ENCODE assay signal across 1 cellular context in the genomic region with DNA sequence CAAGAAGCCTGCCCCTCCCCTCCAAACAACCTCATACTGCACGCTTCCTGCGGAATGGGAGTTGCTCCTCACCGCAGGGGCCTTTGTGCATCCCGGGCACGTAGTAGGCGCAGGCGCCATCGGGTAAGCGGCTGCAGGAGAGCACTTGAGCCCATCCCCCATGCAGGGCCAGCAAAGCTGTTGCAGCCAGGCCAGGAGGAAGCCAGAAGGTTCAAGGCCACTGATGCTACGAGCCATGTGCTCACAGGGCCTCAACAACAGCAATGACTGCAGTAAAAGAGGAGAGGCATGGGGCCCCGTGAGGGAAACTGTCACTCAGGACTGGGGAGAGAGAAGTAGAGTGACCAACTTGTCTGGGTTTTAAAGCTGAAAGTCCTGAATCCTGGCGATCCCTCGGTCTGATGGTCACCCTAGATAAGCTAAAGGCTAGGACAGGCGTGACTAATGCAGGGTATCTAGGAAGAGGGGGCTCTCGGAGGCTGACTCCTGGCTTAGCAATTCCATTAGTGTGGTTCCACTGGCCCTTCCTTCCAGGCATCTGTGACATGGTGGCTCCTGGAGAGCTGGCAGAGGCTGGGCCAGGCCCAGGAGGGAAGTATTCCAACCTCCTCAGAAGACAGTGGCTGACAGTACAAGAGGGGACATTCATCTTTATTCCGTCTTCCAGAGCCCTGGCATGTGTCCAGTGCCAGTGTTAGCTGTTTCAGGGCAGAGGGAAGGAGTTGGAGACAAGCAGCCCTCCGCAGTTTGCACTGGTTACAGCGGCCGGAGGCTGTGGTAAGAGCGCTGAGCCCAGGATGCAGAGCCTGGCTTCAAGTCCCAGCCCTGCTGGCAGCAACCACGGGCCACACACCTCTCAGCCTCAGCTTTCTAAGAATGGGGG.
TF ChIP-seq lines count a peak whose summit lies in the region.

No MANE protein-coding gene starts in this region.

TF ChIP-seq in HepG2, 621 proteins besides CTCF, POLR2A, EP300 and RAD21 (continued from another document and continues in another):
- TF ChIP-seq, protein P1, sequence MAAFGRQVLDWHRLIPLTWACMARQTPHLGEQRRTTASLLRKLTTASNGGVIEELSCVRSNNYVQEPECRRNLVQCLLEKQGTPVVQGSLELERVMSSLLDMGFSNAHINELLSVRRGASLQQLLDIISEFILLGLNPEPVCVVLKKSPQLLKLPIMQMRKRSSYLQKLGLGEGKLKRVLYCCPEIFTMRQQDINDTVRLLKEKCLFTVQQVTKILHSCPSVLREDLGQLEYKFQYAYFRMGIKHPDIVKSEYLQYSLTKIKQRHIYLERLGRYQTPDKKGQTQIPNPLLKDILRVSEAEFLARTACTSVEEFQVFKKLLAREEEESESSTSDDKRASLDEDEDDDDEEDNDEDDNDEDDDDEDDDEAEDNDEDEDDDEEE (CRISPR knock-in tag; IDR thresholded peaks at IDR 0.05) = peak; percentile 93
- peak; percentile 96 for TF ChIP-seq ZNF205 (CRISPR knock-in tag; IDR thresholded peaks at IDR 0.05)
- TF ChIP-seq DZIP1 (CRISPR knock-in tag; IDR thresholded peaks at IDR 0.05) = peak; percentile 93; the same call in 1 of the 2 replicates
- TF ChIP-seq SALL1 (CRISPR knock-in tag; IDR thresholded peaks at IDR 0.05) = peak; percentile 98
- peak; percentile 76; the same call in 1 of the 2 replicates for TF ChIP-seq GFI1 (CRISPR knock-in tag; IDR thresholded peaks at IDR 0.05; ENCODE audit: borderline replicate concordance)
- TF ChIP-seq ZMYM4 (CRISPR knock-in tag; IDR thresholded peaks at IDR 0.05) = peak; percentile 93
- TF ChIP-seq KLF9 (CRISPR knock-in tag; IDR thresholded peaks at IDR 0.05; ENCODE audit: low read depth) = peak; percentile 88; the same call in 1 of the 2 replicates
- no peak for TF ChIP-seq RFX5 (IDR thresholded peaks at IDR 0.05; ENCODE audit: low read depth, low read length)
- TF ChIP-seq TAF1 (CRISPR knock-in tag; IDR thresholded peaks at IDR 0.05) = 0 out of 2 replicates have a peak, but pooled peaks have one; percentile 28
- peak; percentile 94 for TF ChIP-seq MXD4 (CRISPR knock-in tag; IDR thresholded peaks at IDR 0.05)
- TF ChIP-seq, protein P2, sequence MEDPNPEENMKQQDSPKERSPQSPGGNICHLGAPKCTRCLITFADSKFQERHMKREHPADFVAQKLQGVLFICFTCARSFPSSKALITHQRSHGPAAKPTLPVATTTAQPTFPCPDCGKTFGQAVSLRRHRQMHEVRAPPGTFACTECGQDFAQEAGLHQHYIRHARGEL (CRISPR knock-in tag; IDR thresholded peaks at IDR 0.05) = no peak
- peak; percentile 92 for TF ChIP-seq ARNTL (CRISPR knock-in tag; IDR thresholded peaks at IDR 0.05)
- TF ChIP-seq MTF1 (CRISPR knock-in tag; IDR thresholded peaks at IDR 0.05) = peak; percentile 62; the same call in 1 of the 2 replicates
- TF ChIP-seq ZNF382 (CRISPR knock-in tag; IDR thresholded peaks at IDR 0.05; ENCODE audit: borderline replicate concordance) = no peak
- 0 out of 2 replicates have a peak, but pooled peaks have one; percentile 93 for TF ChIP-seq SMAD1 (CRISPR knock-in tag; IDR thresholded peaks at IDR 0.05; ENCODE audit: borderline replicate concordance, low read depth)
- TF ChIP-seq ZBTB43 (CRISPR knock-in tag; conservative IDR thresholded peaks at IDR 0.05) = peak; percentile 74; the same call in 1 of the 2 replicates
- TF ChIP-seq, protein P3, sequence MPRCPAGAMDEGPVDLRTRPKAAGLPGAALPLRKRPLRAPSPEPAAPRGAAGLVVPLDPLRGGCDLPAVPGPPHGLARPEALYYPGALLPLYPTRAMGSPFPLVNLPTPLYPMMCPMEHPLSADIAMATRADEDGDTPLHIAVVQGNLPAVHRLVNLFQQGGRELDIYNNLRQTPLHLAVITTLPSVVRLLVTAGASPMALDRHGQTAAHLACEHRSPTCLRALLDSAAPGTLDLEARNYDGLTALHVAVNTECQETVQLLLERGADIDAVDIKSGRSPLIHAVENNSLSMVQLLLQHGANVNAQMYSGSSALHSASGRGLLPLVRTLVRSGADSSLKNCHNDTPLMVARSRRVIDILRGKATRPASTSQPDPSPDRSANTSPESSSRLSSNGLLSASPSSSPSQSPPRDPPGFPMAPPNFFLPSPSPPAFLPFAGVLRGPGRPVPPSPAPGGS (CRISPR knock-in tag; IDR thresholded peaks at IDR 0.05) = peak; percentile 95
- TF ChIP-seq PRDM15 (CRISPR knock-in tag; IDR thresholded peaks at IDR 0.05) = no peak
- no peak for TF ChIP-seq ZNF33A (CRISPR knock-in tag; IDR thresholded peaks at IDR 0.05; ENCODE audit: borderline replicate concordance)
- TF ChIP-seq ZNF781 (CRISPR knock-in tag; IDR thresholded peaks at IDR 0.05; ENCODE audit: borderline replicate concordance, not compliant biosample characterization) = peak; percentile 95
- peak; percentile 98 for TF ChIP-seq ZNF264 (CRISPR knock-in tag; IDR thresholded peaks at IDR 0.05)
- TF ChIP-seq ZNF225 (CRISPR knock-in tag; IDR thresholded peaks at IDR 0.05) = no peak
- TF ChIP-seq KLF11 (CRISPR knock-in tag; IDR thresholded peaks at IDR 0.05) = peak; percentile 82
- 0 out of 2 replicates have a peak, but pooled peaks have one; percentile 9 for TF ChIP-seq PHF20 (CRISPR knock-in tag; IDR thresholded peaks at IDR 0.05)
- TF ChIP-seq POLR2G (IDR thresholded peaks at IDR 0.05; ENCODE audit: low read depth, low read length) = peak; percentile 65
- TF ChIP-seq ZNF775 (CRISPR knock-in tag; IDR thresholded peaks at IDR 0.05; ENCODE audit: borderline replicate concordance) = 0 out of 2 replicates have a peak, but pooled peaks have one; percentile 91
- TF ChIP-seq HES4 (CRISPR knock-in tag; IDR thresholded peaks at IDR 0.05; ENCODE audit: borderline replicate concordance) = peak; percentile 88; the same call in 1 of the 2 replicates
- TF ChIP-seq GTF3A (CRISPR knock-in tag; conservative IDR thresholded peaks at IDR 0.05) = peak; percentile 81; the same call in 1 of the 2 replicates
- TF ChIP-seq ZSCAN21 (CRISPR knock-in tag; IDR thresholded peaks at IDR 0.05; ENCODE audit: borderline replicate concordance) = peak; percentile 96
- TF ChIP-seq GATAD2A (CRISPR knock-in tag; IDR thresholded peaks at IDR 0.05) = peak; percentile 94
- no peak for TF ChIP-seq EZH2 (conservative IDR thresholded peaks at IDR 0.05; ENCODE audit: low read depth, low read length)
- peak; percentile 32; the same call in 1 of the 2 replicates for TF ChIP-seq ZNF138 (CRISPR knock-in tag; IDR thresholded peaks at IDR 0.05; ENCODE audit: low read depth)
- peak; percentile 88 for TF ChIP-seq NFKB2 (CRISPR knock-in tag; IDR thresholded peaks at IDR 0.05; ENCODE audit: borderline replicate concordance)
- TF ChIP-seq, protein P4, sequence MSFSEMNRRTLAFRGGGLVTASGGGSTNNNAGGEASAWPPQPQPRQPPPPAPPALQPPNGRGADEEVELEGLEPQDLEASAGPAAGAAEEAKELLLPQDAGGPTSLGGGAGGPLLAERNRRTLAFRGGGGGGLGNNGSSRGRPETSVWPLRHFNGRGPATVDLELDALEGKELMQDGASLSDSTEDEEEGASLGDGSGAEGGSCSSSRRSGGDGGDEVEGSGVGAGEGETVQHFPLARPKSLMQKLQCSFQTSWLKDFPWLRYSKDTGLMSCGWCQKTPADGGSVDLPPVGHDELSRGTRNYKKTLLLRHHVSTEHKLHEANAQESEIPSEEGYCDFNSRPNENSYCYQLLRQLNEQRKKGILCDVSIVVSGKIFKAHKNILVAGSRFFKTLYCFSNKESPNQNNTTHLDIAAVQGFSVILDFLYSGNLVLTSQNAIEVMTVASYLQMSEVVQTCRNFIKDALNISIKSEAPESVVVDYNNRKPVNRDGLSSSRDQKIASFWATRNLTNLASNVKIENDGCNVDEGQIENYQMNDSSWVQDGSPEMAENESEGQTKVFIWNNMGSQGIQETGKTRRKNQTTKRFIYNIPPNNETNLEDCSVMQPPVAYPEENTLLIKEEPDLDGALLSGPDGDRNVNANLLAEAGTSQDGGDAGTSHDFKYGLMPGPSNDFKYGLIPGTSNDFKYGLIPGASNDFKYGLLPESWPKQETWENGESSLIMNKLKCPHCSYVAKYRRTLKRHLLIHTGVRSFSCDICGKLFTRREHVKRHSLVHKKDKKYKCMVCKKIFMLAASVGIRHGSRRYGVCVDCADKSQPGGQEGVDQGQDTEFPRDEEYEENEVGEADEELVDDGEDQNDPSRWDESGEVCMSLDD (CRISPR knock-in tag; IDR thresholded peaks at IDR 0.05; ENCODE audit: borderline replicate concordance) = peak; percentile 78; the same call in 1 of the 2 replicates
- peak; percentile 85; the same call in 1 of the 2 replicates for TF ChIP-seq SALL2 (CRISPR knock-in tag; IDR thresholded peaks at IDR 0.05)
- no peak for TF ChIP-seq SMARCC2 (IDR thresholded peaks at IDR 0.05)
- TF ChIP-seq ZSCAN9 (CRISPR knock-in tag; IDR thresholded peaks at IDR 0.05; ENCODE audit: borderline replicate concordance) = peak; percentile 97
- no peak for TF ChIP-seq ZNF180 (CRISPR knock-in tag; IDR thresholded peaks at IDR 0.05; ENCODE audit: borderline replicate concordance, low read depth)
- TF ChIP-seq ZNF713 (CRISPR knock-in tag; IDR thresholded peaks at IDR 0.05) = 0 out of 2 replicates have a peak, but pooled peaks have one; percentile 85
- peak; percentile 97 for TF ChIP-seq ZNF589 (CRISPR knock-in tag; conservative IDR thresholded peaks at IDR 0.05)
- TF ChIP-seq ZNF124 (CRISPR knock-in tag; IDR thresholded peaks at IDR 0.05) = peak; percentile 90; the same call in 1 of the 2 replicates
- no peak for TF ChIP-seq NFE2 (CRISPR knock-in tag; IDR thresholded peaks at IDR 0.05)
- TF ChIP-seq PHF21A (CRISPR knock-in tag; IDR thresholded peaks at IDR 0.05) = peak; percentile 88
- peak; percentile 95 for TF ChIP-seq MED1 (CRISPR knock-in tag; IDR thresholded peaks at IDR 0.05)
- TF ChIP-seq, protein P5, sequence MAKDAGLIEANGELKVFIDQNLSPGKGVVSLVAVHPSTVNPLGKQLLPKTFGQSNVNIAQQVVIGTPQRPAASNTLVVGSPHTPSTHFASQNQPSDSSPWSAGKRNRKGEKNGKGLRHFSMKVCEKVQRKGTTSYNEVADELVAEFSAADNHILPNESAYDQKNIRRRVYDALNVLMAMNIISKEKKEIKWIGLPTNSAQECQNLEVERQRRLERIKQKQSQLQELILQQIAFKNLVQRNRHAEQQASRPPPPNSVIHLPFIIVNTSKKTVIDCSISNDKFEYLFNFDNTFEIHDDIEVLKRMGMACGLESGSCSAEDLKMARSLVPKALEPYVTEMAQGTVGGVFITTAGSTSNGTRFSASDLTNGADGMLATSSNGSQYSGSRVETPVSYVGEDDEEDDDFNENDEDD (CRISPR knock-in tag; IDR thresholded peaks at IDR 0.05; ENCODE audit: borderline replicate concordance) = peak; percentile 97
- no peak; the same call in none of the 2 replicates for TF ChIP-seq KMT2A (CRISPR knock-in tag; IDR thresholded peaks at IDR 0.05)
- no peak for TF ChIP-seq REXO4 (CRISPR knock-in tag; IDR thresholded peaks at IDR 0.05; ENCODE audit: borderline replicate concordance)
- TF ChIP-seq ZNF569 (CRISPR knock-in tag; IDR thresholded peaks at IDR 0.05; ENCODE audit: borderline replicate concordance) = no peak
- peak; percentile 93; the same call in 1 of the 2 replicates for TF ChIP-seq ZNF354B (CRISPR knock-in tag; IDR thresholded peaks at IDR 0.05)
- TF ChIP-seq CBX1 (IDR thresholded peaks at IDR 0.05; ENCODE audit: low read depth) = peak; percentile 69
- peak; percentile 53 for TF ChIP-seq NFYC (CRISPR knock-in tag; IDR thresholded peaks at IDR 0.05)
- TF ChIP-seq U2AF1 (optimal IDR thresholded peaks at IDR 0.05; ENCODE audit: low read depth, low read length) = peak; percentile 93
- no peak for TF ChIP-seq SMARCE1 (IDR thresholded peaks at IDR 0.05; ENCODE audit: borderline replicate concordance)
